ENCODE assay signal across 1 cellular context in the genomic region with DNA sequence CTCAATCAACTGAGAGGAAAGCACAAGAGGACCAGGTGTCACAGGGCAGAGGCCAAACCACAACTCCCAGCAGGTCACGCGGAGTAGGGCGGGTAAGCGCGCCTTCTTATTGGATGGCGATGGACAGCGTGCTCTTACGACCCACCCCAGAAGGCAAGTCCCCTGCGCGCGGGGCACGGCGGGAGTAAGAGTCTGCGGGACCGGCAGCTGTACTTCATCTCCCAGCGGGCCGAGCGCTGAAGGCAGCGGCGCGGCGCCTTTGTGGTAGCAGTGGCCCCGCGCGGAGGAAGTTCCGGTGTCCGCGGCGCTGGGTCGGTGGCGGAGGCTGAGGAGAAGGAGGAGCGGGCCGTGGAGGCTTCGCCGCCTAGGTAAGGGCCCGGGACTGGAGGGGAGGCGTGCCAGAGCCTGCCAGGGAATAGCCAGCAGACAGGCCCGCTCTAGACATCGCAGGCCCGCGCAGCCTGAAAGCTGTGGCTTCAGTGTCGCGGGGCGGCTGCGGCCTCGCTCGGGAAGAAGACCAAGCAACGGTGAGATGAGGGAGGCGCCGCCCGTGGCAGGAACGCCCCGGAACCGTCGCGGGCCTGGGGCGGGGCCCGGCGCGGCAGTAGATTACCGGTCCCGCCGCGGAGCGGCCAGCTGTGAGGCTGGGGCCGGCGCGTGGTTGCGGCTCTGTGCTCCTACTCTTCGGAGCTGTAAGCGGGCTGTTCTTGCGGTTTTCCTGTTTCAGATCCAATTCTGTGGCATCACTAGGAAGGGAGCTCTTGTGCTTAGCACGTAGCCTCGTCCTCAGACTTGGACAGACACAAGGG.
TF ChIP-seq lines count a peak whose summit lies in the region.

A gene with protein sequence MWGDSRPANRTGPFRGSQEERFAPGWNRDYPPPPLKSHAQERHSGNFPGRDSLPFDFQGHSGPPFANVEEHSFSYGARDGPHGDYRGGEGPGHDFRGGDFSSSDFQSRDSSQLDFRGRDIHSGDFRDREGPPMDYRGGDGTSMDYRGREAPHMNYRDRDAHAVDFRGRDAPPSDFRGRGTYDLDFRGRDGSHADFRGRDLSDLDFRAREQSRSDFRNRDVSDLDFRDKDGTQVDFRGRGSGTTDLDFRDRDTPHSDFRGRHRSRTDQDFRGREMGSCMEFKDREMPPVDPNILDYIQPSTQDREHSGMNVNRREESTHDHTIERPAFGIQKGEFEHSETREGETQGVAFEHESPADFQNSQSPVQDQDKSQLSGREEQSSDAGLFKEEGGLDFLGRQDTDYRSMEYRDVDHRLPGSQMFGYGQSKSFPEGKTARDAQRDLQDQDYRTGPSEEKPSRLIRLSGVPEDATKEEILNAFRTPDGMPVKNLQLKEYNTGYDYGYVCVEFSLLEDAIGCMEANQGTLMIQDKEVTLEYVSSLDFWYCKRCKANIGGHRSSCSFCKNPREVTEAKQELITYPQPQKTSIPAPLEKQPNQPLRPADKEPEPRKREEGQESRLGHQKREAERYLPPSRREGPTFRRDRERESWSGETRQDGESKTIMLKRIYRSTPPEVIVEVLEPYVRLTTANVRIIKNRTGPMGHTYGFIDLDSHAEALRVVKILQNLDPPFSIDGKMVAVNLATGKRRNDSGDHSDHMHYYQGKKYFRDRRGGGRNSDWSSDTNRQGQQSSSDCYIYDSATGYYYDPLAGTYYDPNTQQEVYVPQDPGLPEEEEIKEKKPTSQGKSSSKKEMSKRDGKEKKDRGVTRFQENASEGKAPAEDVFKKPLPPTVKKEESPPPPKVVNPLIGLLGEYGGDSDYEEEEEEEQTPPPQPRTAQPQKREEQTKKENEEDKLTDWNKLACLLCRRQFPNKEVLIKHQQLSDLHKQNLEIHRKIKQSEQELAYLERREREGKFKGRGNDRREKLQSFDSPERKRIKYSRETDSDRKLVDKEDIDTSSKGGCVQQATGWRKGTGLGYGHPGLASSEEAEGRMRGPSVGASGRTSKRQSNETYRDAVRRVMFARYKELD (plus strand): TSS at position 293 of the 809 bp plus-strand sequence. CDS start 22,492 bp downstream, outside the sequence.

TF ChIP-seq in HepG2, 621 proteins besides CTCF, POLR2A, EP300 and RAD21 (continued from another document and continues in another):
- TF ChIP-seq ATM (IDR thresholded peaks at IDR 0.05; ENCODE audit: borderline replicate concordance) (no peak), ZNF678 (CRISPR knock-in tag; IDR thresholded peaks at IDR 0.05) (no peak), AGO1 (IDR thresholded peaks at IDR 0.05; ENCODE audit: low read depth, low read length, poor library complexity, severe bottlenecking) (no peak), SMAD1 (CRISPR knock-in tag; IDR thresholded peaks at IDR 0.05; ENCODE audit: borderline replicate concordance, low read depth) (no peak), SRSF1 (optimal IDR thresholded peaks at IDR 0.05; ENCODE audit: low read depth, low read length) (peak; percentile 79), ZNF850 (CRISPR knock-in tag; conservative IDR thresholded peaks at IDR 0.05) (no peak), KLF11 (CRISPR knock-in tag; IDR thresholded peaks at IDR 0.05) (peak; percentile 27), HMGA1 (CRISPR knock-in tag; conservative IDR thresholded peaks at IDR 0.05) (no peak), FOXJ3 (CRISPR knock-in tag; IDR thresholded peaks at IDR 0.05; ENCODE audit: borderline replicate concordance) (peak; percentile 68; the same call in 1 of the 2 replicates), THAP11 (CRISPR knock-in tag; IDR thresholded peaks at IDR 0.05) (peak; percentile 99), REPIN1 (CRISPR knock-in tag; IDR thresholded peaks at IDR 0.05; ENCODE audit: borderline replicate concordance, low read depth) (peak; percentile 78; the same call in 1 of the 2 replicates), STAG1 (CRISPR knock-in tag; IDR thresholded peaks at IDR 0.05) (no peak), ZNF17 (CRISPR knock-in tag; IDR thresholded peaks at IDR 0.05) (no peak), DPF2 (CRISPR knock-in tag; IDR thresholded peaks at IDR 0.05; ENCODE audit: borderline replicate concordance, low read depth) (no peak), TAF15 (IDR thresholded peaks at IDR 0.05; ENCODE audit: low read depth, low read length, poor library complexity, severe bottlenecking) (peak; percentile 58), ZNF782 (CRISPR knock-in tag; IDR thresholded peaks at IDR 0.05; ENCODE audit: borderline replicate concordance) (no peak), GFI1 (CRISPR knock-in tag; IDR thresholded peaks at IDR 0.05; ENCODE audit: borderline replicate concordance) (peak; percentile 53; the same call in 1 of the 2 replicates), NFKBIZ (CRISPR knock-in tag; IDR thresholded peaks at IDR 0.05) (peak; percentile 91), ZKSCAN8 (CRISPR knock-in tag; IDR thresholded peaks at IDR 0.05; ENCODE audit: borderline replicate concordance) (peak; percentile 58; the same call in 1 of the 2 replicates), ARNT (IDR thresholded peaks at IDR 0.05) (no peak), CBX2 (IDR thresholded peaks at IDR 0.05; ENCODE audit: low read depth, low read length) (no peak; the same call in 1 of the 2 replicates), CBX2 (CRISPR knock-in tag; IDR thresholded peaks at IDR 0.05; ENCODE audit: low read depth) (no peak), YEATS2 (CRISPR knock-in tag; IDR thresholded peaks at IDR 0.05; ENCODE audit: borderline replicate concordance) (peak; percentile 72), ZBTB1 (CRISPR knock-in tag; IDR thresholded peaks at IDR 0.05; ENCODE audit: borderline replicate concordance) (no peak), ZNF274 (CRISPR knock-in tag; IDR thresholded peaks at IDR 0.05) (0 out of 2 replicates have a peak, but pooled peaks have one; percentile 54), ZBTB7A (CRISPR knock-in tag; IDR thresholded peaks at IDR 0.05) (0 out of 2 replicates have a peak, but pooled peaks have one; percentile 9)
- TF ChIP-seq, protein P1, sequence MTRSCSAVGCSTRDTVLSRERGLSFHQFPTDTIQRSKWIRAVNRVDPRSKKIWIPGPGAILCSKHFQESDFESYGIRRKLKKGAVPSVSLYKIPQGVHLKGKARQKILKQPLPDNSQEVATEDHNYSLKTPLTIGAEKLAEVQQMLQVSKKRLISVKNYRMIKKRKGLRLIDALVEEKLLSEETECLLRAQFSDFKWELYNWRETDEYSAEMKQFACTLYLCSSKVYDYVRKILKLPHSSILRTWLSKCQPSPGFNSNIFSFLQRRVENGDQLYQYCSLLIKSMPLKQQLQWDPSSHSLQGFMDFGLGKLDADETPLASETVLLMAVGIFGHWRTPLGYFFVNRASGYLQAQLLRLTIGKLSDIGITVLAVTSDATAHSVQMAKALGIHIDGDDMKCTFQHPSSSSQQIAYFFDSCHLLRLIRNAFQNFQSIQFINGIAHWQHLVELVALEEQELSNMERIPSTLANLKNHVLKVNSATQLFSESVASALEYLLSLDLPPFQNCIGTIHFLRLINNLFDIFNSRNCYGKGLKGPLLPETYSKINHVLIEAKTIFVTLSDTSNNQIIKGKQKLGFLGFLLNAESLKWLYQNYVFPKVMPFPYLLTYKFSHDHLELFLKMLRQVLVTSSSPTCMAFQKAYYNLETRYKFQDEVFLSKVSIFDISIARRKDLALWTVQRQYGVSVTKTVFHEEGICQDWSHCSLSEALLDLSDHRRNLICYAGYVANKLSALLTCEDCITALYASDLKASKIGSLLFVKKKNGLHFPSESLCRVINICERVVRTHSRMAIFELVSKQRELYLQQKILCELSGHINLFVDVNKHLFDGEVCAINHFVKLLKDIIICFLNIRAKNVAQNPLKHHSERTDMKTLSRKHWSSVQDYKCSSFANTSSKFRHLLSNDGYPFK (CRISPR knock-in tag; IDR thresholded peaks at IDR 0.05; ENCODE audit: borderline replicate concordance) = peak; percentile 90
- TF ChIP-seq, protein P2, sequence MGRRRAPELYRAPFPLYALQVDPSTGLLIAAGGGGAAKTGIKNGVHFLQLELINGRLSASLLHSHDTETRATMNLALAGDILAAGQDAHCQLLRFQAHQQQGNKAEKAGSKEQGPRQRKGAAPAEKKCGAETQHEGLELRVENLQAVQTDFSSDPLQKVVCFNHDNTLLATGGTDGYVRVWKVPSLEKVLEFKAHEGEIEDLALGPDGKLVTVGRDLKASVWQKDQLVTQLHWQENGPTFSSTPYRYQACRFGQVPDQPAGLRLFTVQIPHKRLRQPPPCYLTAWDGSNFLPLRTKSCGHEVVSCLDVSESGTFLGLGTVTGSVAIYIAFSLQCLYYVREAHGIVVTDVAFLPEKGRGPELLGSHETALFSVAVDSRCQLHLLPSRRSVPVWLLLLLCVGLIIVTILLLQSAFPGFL (CRISPR knock-in tag; IDR thresholded peaks at IDR 0.05) = no peak
- TF ChIP-seq, protein P3, sequence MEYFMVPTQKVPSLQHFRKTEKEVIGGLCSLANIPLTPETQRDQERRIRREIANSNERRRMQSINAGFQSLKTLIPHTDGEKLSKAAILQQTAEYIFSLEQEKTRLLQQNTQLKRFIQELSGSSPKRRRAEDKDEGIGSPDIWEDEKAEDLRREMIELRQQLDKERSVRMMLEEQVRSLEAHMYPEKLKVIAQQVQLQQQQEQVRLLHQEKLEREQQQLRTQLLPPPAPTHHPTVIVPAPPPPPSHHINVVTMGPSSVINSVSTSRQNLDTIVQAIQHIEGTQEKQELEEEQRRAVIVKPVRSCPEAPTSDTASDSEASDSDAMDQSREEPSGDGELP (IDR thresholded peaks at IDR 0.05; ENCODE audit: borderline replicate concordance, low read depth) = peak; percentile 92
- TF ChIP-seq, protein P4, sequence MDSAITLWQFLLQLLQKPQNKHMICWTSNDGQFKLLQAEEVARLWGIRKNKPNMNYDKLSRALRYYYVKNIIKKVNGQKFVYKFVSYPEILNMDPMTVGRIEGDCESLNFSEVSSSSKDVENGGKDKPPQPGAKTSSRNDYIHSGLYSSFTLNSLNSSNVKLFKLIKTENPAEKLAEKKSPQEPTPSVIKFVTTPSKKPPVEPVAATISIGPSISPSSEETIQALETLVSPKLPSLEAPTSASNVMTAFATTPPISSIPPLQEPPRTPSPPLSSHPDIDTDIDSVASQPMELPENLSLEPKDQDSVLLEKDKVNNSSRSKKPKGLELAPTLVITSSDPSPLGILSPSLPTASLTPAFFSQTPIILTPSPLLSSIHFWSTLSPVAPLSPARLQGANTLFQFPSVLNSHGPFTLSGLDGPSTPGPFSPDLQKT (CRISPR knock-in tag; IDR thresholded peaks at IDR 0.05; ENCODE audit: borderline replicate concordance) = peak; percentile 88; the same call in 1 of the 2 replicates
- TF ChIP-seq, protein P5, sequence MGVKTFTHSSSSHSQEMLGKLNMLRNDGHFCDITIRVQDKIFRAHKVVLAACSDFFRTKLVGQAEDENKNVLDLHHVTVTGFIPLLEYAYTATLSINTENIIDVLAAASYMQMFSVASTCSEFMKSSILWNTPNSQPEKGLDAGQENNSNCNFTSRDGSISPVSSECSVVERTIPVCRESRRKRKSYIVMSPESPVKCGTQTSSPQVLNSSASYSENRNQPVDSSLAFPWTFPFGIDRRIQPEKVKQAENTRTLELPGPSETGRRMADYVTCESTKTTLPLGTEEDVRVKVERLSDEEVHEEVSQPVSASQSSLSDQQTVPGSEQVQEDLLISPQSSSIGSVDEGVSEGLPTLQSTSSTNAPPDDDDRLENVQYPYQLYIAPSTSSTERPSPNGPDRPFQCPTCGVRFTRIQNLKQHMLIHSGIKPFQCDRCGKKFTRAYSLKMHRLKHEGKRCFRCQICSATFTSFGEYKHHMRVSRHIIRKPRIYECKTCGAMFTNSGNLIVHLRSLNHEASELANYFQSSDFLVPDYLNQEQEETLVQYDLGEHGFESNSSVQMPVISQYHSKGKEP (CRISPR knock-in tag; IDR thresholded peaks at IDR 0.05) = no peak
- TF ChIP-seq, protein P6, sequence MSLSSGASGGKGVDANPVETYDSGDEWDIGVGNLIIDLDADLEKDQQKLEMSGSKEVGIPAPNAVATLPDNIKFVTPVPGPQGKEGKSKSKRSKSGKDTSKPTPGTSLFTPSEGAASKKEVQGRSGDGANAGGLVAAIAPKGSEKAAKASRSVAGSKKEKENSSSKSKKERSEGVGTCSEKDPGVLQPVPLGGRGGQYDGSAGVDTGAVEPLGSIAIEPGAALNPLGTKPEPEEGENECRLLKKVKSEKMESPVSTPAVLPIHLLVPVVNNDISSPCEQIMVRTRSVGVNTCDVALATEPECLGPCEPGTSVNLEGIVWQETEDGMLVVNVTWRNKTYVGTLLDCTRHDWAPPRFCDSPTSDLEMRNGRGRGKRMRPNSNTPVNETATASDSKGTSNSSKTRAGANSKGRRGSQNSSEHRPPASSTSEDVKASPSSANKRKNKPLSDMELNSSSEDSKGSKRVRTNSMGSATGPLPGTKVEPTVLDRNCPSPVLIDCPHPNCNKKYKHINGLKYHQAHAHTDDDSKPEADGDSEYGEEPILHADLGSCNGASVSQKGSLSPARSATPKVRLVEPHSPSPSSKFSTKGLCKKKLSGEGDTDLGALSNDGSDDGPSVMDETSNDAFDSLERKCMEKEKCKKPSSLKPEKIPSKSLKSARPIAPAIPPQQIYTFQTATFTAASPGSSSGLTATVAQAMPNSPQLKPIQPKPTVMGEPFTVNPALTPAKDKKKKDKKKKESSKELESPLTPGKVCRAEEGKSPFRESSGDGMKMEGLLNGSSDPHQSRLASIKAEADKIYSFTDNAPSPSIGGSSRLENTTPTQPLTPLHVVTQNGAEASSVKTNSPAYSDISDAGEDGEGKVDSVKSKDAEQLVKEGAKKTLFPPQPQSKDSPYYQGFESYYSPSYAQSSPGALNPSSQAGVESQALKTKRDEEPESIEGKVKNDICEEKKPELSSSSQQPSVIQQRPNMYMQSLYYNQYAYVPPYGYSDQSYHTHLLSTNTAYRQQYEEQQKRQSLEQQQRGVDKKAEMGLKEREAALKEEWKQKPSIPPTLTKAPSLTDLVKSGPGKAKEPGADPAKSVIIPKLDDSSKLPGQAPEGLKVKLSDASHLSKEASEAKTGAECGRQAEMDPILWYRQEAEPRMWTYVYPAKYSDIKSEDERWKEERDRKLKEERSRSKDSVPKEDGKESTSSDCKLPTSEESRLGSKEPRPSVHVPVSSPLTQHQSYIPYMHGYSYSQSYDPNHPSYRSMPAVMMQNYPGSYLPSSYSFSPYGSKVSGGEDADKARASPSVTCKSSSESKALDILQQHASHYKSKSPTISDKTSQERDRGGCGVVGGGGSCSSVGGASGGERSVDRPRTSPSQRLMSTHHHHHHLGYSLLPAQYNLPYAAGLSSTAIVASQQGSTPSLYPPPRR (CRISPR knock-in tag; IDR thresholded peaks at IDR 0.05; ENCODE audit: borderline replicate concordance) = no peak; the same call in 1 of the 2 replicates
- TF ChIP-seq, protein P7, sequence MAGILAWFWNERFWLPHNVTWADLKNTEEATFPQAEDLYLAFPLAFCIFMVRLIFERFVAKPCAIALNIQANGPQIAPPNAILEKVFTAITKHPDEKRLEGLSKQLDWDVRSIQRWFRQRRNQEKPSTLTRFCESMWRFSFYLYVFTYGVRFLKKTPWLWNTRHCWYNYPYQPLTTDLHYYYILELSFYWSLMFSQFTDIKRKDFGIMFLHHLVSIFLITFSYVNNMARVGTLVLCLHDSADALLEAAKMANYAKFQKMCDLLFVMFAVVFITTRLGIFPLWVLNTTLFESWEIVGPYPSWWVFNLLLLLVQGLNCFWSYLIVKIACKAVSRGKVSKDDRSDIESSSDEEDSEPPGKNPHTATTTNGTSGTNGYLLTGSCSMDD (CRISPR knock-in tag; IDR thresholded peaks at IDR 0.05) = peak; percentile 72; the same call in 1 of the 2 replicates
